1 cellular context compared by ENCODE assay signal in the genomic region with DNA sequence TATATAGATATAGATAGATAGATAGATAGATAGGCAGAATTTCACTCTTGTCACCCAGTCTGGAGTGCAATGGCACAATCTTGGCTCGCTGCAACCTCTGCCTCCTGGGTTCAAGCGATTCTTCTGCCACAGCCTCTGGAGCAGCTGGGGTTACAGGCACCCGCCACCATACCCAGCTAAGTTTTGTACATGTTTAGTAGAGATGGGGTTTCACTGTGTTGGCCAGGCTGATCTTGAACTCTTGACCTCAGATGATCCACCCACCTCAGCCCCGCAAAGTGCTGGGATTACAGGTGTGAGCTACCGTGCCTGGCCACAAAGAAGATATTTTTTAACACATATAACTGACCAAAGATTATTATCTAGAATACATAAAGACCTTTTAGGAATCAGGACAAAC. TPM values are rescaled to one million over a fixed set of nuclear protein-coding genes. Genes with fewer than 3 reads are reported as not detected.
"Had no signal": no experiment of that assay in that cellular context is flagged by ENCODE, and none has a peak within 500 bp of the region (broad histone marks: within the 10 kb centered on the region; RNA-seq: fewer than 3 reads in every experiment).

No MANE protein-coding gene starts in this region.

RNA-seq across cellular contexts. Expression of gene TNFRSF9, which starts 22.7 kb away (rescaled TPM):
- total RNA-seq: cerebellum had no signal
